Comparison of ENCODE assay signal across 8 cellular contexts in the genomic region with DNA sequence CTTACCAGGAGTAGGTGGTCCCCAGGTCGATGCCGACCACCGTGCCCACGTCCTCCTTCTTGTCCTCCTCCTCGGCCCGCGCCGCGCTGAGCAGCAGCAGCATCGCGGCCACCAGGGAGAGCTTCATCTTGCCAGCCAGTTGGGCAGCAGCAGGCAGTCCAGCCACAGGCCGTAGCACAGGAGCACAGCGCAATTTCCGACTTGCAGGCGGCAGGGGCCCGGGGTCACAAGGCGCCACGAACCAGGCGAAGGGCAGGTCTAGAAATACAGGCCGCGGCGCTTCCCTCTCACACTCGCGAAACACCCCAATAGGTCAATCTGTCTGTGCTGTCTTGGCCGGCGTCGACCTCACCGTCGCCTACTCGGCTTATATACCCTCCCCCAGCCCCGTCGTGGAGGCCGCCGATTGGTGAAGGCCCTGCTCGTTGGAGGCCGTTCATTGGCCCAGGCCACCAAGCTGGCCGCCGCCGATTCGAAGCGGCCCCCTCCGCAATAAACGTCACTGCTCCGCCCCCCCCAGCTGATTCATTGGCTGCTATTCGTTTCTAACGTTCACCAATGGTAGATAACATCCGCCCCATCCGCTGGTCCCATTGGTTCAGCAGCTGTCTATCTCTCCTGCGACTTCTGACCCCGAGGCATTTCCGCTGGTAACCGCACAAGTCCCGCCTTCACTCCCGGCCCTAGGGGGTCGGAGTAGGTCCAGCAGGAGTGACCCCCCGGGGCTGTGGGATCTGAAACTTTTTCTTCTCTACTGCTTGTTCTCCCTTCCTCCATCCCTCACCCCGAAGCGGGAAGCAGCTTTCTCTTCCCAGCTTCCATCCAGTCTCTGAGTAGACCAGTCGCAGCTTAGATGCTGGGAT. TPM values are rescaled to one million over a fixed set of nuclear protein-coding genes. Genes with fewer than 3 reads are reported as not detected.
DNase-seq lines count a peak whose midpoint lies in the region; ATAC-seq, FAIRE-seq and TF ChIP-seq lines count a peak whose summit lies in the region.

A gene (minus strand): TSS at position 344 of the 863 bp plus-strand sequence. CDS start 217 bp downstream, at position 127.

- H3K4me3 ChIP-seq in HUES64 (ENCODE audit: low read length) = peak within 1 kb of the TSS; percentile 91
- H3K4me3 ChIP-seq in OCI-LY1 (ENCODE audit: low read depth, low read length, poor library complexity, severe bottlenecking) = peak within 1 kb of the TSS; percentile 95
- peak within 1 kb of the TSS; percentile 94 for H3K4me3 ChIP-seq in mesodermal cell (ENCODE audit: extremely low read depth, insufficient read depth, low read length, poor library complexity, severe bottlenecking)

- no peaks in the 10 kb centered on the region for H4K20me1 ChIP-seq in OCI-LY1 (ENCODE audit: insufficient read depth, low read length)

- H3K4me1 ChIP-seq in HUES64 (ENCODE audit: insufficient read depth, low read length) = peaks cover 14% of the 10 kb centered on the region; the same call in 1 of the 2 replicates
- peaks cover 51% of the 10 kb centered on the region for H3K4me1 ChIP-seq in OCI-LY1 (ENCODE audit: insufficient read depth, low read length, severe bottlenecking)
- peaks cover 23% of the 10 kb centered on the region for H3K4me1 ChIP-seq in mesodermal cell (ENCODE audit: control insufficient read depth, insufficient read depth, low read length, poor library complexity, severe bottlenecking)

- peaks cover 42% of the 10 kb centered on the region for H3K36me3 ChIP-seq in HUES64 (ENCODE audit: insufficient read depth, low read length)
- H3K36me3 ChIP-seq in OCI-LY1 (ENCODE audit: insufficient read depth, low read length) = peaks cover 48% of the 10 kb centered on the region
- H3K36me3 ChIP-seq in mesodermal cell (ENCODE audit: control insufficient read depth, insufficient read depth, low read length) = peaks cover 45% of the 10 kb centered on the region

- peak within 1 kb of the TSS; percentile 88 for H3K27ac ChIP-seq in HUES64 (ENCODE audit: low read depth, low read length)
- H3K27ac ChIP-seq in OCI-LY1 (ENCODE audit: low read depth, low read length, poor library complexity, severe bottlenecking) = peak within 1 kb of the TSS; percentile 84
- H3K27ac ChIP-seq in mesodermal cell (ENCODE audit: low read depth, low read length, severe bottlenecking) = peak within 1 kb of the TSS; percentile 98

- no peak for TF ChIP-seq CTCF in D721Med (IDR thresholded peaks at IDR 0.05; ENCODE audit: insufficient read depth, missing control alignments)
- TF ChIP-seq CTCF in OCI-LY1 (IDR thresholded peaks at IDR 0.05; ENCODE audit: low read length) = no peak

- H3K9ac ChIP-seq in HUES64 (ENCODE audit: low read depth, low read length) (peak within 1 kb of the TSS; percentile 97), OCI-LY1 (ENCODE audit: low read length) (peak within 1 kb of the TSS; percentile 96)

- H3K27me3 ChIP-seq in HUES64 (ENCODE audit: insufficient read depth, low read length) = no peaks in the 10 kb centered on the region
- H3K27me3 ChIP-seq in OCI-LY1 (ENCODE audit: insufficient read depth, low read length) = no peaks in the 10 kb centered on the region

- H3K9me3 ChIP-seq in HUES64 (ENCODE audit: insufficient read depth, low read depth, low read length) = no peaks in the 10 kb centered on the region
- H3K9me3 ChIP-seq in OCI-LY1 (ENCODE audit: low read length) = no peaks in the 10 kb centered on the region
- H3K9me3 ChIP-seq in mesodermal cell (ENCODE audit: control insufficient read depth, low read length) = no peaks in the 10 kb centered on the region

- peak; percentile 93 for ATAC-seq in GM21447 (IDR thresholded peaks at IDR 0.05; ENCODE audit: unreplicated experiment)

- H3K79me2 ChIP-seq in OCI-LY1 (ENCODE audit: insufficient read depth, low read length) = peaks cover 31% of the 10 kb centered on the region

- H3K4me2 ChIP-seq in OCI-LY1 (ENCODE audit: low read length) = peak within 1 kb of the TSS; percentile 85

- H2AFZ ChIP-seq in OCI-LY1 (ENCODE audit: low read length) = no peak within 1 kb of the TSS

- WGBS in HUES64 = under 1% methylated on average over 59 of the region's 59 CpGs
- WGBS in mesodermal cell (ENCODE audit: insufficient coverage in 2 of 2), 2 experiments = 0% methylated on average over 37 to 59 of the region's 59 CpGs

- FAIRE-seq in D721Med (lab: Jason Lieb, UNC) (no peak), endometrium (lab: Jason Lieb, UNC) (peak; percentile 96)

- H3K9me2 ChIP-seq in OCI-LY1 (ENCODE audit: low read depth, low read length) = no peaks in the 10 kb centered on the region

- peaks cover 19% of the 10 kb centered on the region for H3F3A ChIP-seq in OCI-LY1 (ENCODE audit: insufficient read depth, low read length)

- peak; percentile 95 for DNase-seq in D721Med (ENCODE audit: insufficient read length, low spot score)
- peak; percentile 100 for DNase-seq in activated CD8-positive, alpha-beta memory T cell treated with anti-CD3 and anti-CD28 coated beads, Interleukin-2, amount 50 U/mL, for 4 hours
- peak; percentile 98 to 99 for DNase-seq in stimulated activated CD8-positive, alpha-beta memory T cell treated with anti-CD3 and anti-CD28 coated beads, Interleukin-15, amount 100 ng/mL, for 4 hours (ENCODE audit: low read depth in 2 of 2)

RNA-seq across cellular contexts. Expression of the gene that starts here (rescaled TPM):
- polyA plus RNA-seq in HUES64 (2013, experiment 1 of 2) = 258 TPM
- 242 TPM for polyA plus RNA-seq in HUES64 (2013, experiment 2 of 2)
- polyA plus RNA-seq in mesodermal cell (2013, experiment 1 of 2) = 621 TPM
- 591 TPM for polyA plus RNA-seq in mesodermal cell (2013, experiment 2 of 2)

Comparison
In these comparisons a context has a peak if more than half of its experiments do, and no peak if none do; other contexts are left out.
1. Peak in every context shown above with its lines: DNase-seq, ATAC-seq, H3K4me3 ChIP-seq and H3K27ac ChIP-seq.